13 cellular contexts compared by ENCODE assay signal in the genomic region with DNA sequence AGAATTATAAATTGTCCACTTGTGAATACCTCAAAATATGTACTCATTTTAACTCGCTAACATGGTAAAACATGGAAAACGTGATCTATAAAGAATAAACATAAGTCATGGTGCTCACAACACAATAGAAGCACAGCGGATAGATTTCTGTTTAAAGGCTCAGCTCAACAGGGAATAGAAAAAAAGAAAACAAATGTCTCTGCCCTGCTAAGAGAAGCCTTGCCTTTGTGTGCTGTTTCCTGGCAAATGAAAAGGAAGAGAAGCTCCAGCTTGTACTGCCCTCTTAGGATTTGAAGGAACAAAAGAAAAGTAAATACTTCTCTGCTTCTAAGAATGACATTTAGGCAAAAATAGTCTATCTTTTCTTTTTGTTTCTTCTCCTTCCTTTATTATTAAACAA.
DNase-seq lines count a peak whose midpoint lies in the region; ATAC-seq and TF ChIP-seq lines count a peak whose summit lies in the region.
"Had no signal": no experiment of that assay in that cellular context is flagged by ENCODE, and none has a peak within 500 bp of the region (broad histone marks: within the 10 kb centered on the region; RNA-seq: fewer than 3 reads in every experiment).

No MANE protein-coding gene starts in this region.

- peaks cover 4% of the 10 kb centered on the region for H3K9me3 ChIP-seq in left ventricle myocardium inferior (replicated peaks)
- H3K9me3 ChIP-seq: gastroesophageal sphincter, psoas muscle had no signal

- no peaks in the 10 kb centered on the region for H3K36me3 ChIP-seq in left ventricle myocardium inferior
- H3K36me3 ChIP-seq: gastroesophageal sphincter had no signal

- H3K4me3 ChIP-seq in left ventricle myocardium inferior (no peak overlapping the region), fibroblast of mammary gland (ENCODE audit: control insufficient read depth, low read depth, low read length) (no peak overlapping the region)
- H3K4me3 ChIP-seq: gastroesophageal sphincter, psoas muscle had no signal

- H3K4me1 ChIP-seq in left ventricle myocardium inferior: no peaks in the 10 kb centered on the region
- H3K4me1 ChIP-seq: gastroesophageal sphincter, psoas muscle had no signal

- intact Hi-C loops in left ventricle myocardium inferior (cut with micrococcal nuclease): no loop called here
- intact Hi-C loops in left cardiac atrium (cut with DNase I): no loop called here

- TF ChIP-seq CTCF in left ventricle myocardium inferior (IDR thresholded peaks at IDR 0.05; ENCODE audit: borderline replicate concordance) (no peak), fibroblast of mammary gland (conservative IDR thresholded peaks at IDR 0.05; ENCODE audit: control insufficient read depth, insufficient read depth, low read depth, low read length) (no peak)

- ATAC-seq in left cardiac atrium (no peak), GM18498 (IDR thresholded peaks at IDR 0.05; ENCODE audit: unreplicated experiment) (no peak)
- ATAC-seq: activated CD8-positive, alpha-beta T cell treated with anti-CD3 and anti-CD28 coated beads, Interleukin-2, amount 10 ng/mL, durations not matched to agents 7 days and 5 days; activated T-helper 17 cell treated with anti-CD3 and anti-CD28 coated beads, Interleukin-2, amount 50 U/mL, for 72 hours; gastroesophageal sphincter; psoas muscle had no signal

- no peaks in the 10 kb centered on the region for H3K27me3 ChIP-seq in left ventricle myocardium inferior (ENCODE audit: low read depth)
- H3K27me3 ChIP-seq: gastroesophageal sphincter had no signal

- H3K27ac ChIP-seq in left ventricle myocardium inferior (replicated peaks): peak overlapping the region; percentile 7
- H3K27ac ChIP-seq: gastroesophageal sphincter, psoas muscle had no signal

- no peak for DNase-seq in left ventricle myocardium inferior
- DNase-seq in left cardiac atrium: no peak
- DNase-seq in NCI-H69 (lab: John Stamatoyannopoulos, UW): peak; percentile 52
- DNase-seq in fibroblast of mammary gland (ENCODE audit: low read depth): peak; percentile 25
- no peak for DNase-seq in A172 (ENCODE audit: low spot score)
- no peak for DNase-seq in 8988T
- no peak for DNase-seq in DMS79 treated with DMSO at 0.1 percent for 48 hours (lab: John Stamatoyannopoulos, UW)
- DNase-seq: activated CD8-positive, alpha-beta T cell treated with anti-CD3 and anti-CD28 coated beads, Interleukin-2, amount 10 ng/mL, durations not matched to agents 7 days and 5 days; anterior cingulate cortex; psoas muscle had no signal

Comparison
In these comparisons a context has a peak if more than half of its experiments do, and no peak if none do; other contexts are left out.
1. DNase-seq: peak in NCI-H69 (single experiment) and fibroblast of mammary gland (single experiment); none in left ventricle myocardium inferior (single experiment), left cardiac atrium (single experiment), A172 (single experiment), 8988T (single experiment) and DMS79 treated with DMSO at 0.1 percent for 48 hours (single experiment).